Comparison of ENCODE assay signal across 11 cellular contexts in genomic region chr16:11671676-11672075, GRCh38. TPM values are rescaled to one million over a fixed set of nuclear protein-coding genes. Genes with fewer than 3 reads are reported as not detected.
DNase-seq lines count a peak whose midpoint lies in the region; ATAC-seq and TF ChIP-seq lines count a peak whose summit lies in the region.
"Had no signal": no experiment of that assay in that cellular context is flagged by ENCODE, and none has a peak within 500 bp of the region (broad histone marks: within the 10 kb centered on the region; RNA-seq: fewer than 3 reads in every experiment).

No MANE protein-coding gene starts in this region.

- H3K79me2 ChIP-seq in PC-3 (ENCODE audit: low read length): no peaks in the 10 kb centered on the region

- H3K4me2 ChIP-seq in BLaER1 (peak overlapping the region; percentile 98), PC-3 (ENCODE audit: low read length) (no peak overlapping the region)

- DNase-seq in GM06990 (ENCODE audit: extremely low read depth, insufficient read length) (no peak), NCI-H1092 treated with DMSO at 0.1 percent for 48 hours (lab: John Stamatoyannopoulos, UW) (no peak), PC-3 (no peak)
- no peak for DNase-seq in activated naive CD8-positive, alpha-beta T cell treated with anti-CD3 and anti-CD28 coated beads, Interleukin-2, amount 10 ng/mL, durations not matched to agents 7 days and 5 days
- DNase-seq: activated CD4-positive, alpha-beta T cell treated with anti-CD3 and anti-CD28 coated beads, Interleukin-2, amount 50 U/mL, for 1 hour; dermis blood vessel endothelial cell; mesendoderm had no signal

- peak overlapping the region; percentile 76 for H3K4me3 Mint-ChIP-seq in activated naive CD8-positive, alpha-beta T cell treated with anti-CD3 and anti-CD28 coated beads, Interleukin-2, amount 10 ng/mL, durations not matched to agents 7 days and 5 days
- peak overlapping the region in 2 of 3 experiments; percentile 16 to 91 for H3K4me3 Mint-ChIP-seq in nephron

- peak overlapping the region; percentile 96 for H3K27ac Mint-ChIP-seq in activated naive CD8-positive, alpha-beta T cell treated with anti-CD3 and anti-CD28 coated beads, Interleukin-2, amount 10 ng/mL, durations not matched to agents 7 days and 5 days
- no peak overlapping the region for H3K27ac Mint-ChIP-seq in nephron

- POLR2A ChIA-PET in activated naive CD8-positive, alpha-beta T cell treated with anti-CD3 and anti-CD28 coated beads, Interleukin-2, amount 10 ng/mL, durations not matched to agents 7 days and 5 days (lab: Charles Lee): interaction anchor here (0.5 to 2.2 kb wide), 2 partner anchors 71 to 78 kb away, joined by 3 to 10 read pairs; partner anchors contain the start of gene TXNDC11
- POLR2A ChIA-PET in PC-3 (lab: Charles Lee; ENCODE audit: unreplicated experiment): no interaction called here

- H2AFZ ChIP-seq in PC-3 (ENCODE audit: low read length): no peak overlapping the region

- H3K9me2 ChIP-seq in PC-3 (replicated peaks; ENCODE audit: low read length): no peaks in the 10 kb centered on the region

- no TSS peak for BruUV-seq in PC-3 (replicated peaks; lab: Mats Ljungman, UMichigan)

- H4K20me1 ChIP-seq in BLaER1 (peaks cover 80% of the 10 kb centered on the region), PC-3 (ENCODE audit: low read length) (no peaks in the 10 kb centered on the region)

- no peaks in the 10 kb centered on the region for H3K27me3 ChIP-seq in BLaER1
- no peaks in the 10 kb centered on the region for H3K27me3 ChIP-seq in GM06990 (replicated peaks; ENCODE audit: control insufficient read depth, insufficient read depth, low read length)
- no peaks in the 10 kb centered on the region for H3K27me3 ChIP-seq in PC-3 (ENCODE audit: low read length)

- H3F3A ChIP-seq in PC-3 (ENCODE audit: low read length, unreplicated experiment): no peaks in the 10 kb centered on the region

- peaks cover 45% of the 10 kb centered on the region for H3K4me1 Mint-ChIP-seq in activated naive CD8-positive, alpha-beta T cell treated with anti-CD3 and anti-CD28 coated beads, Interleukin-2, amount 10 ng/mL, durations not matched to agents 7 days and 5 days
- peaks cover 42% of the 10 kb centered on the region for H3K4me1 Mint-ChIP-seq in nephron

- peak overlapping the region; percentile 90 for H3K9ac ChIP-seq in BLaER1
- no peak overlapping the region for H3K9ac ChIP-seq in PC-3 (ENCODE audit: low read length)

- CTCF ChIA-PET in PC-3 (lab: Charles Lee): no interaction called here

- H3K9me3 ChIP-seq in BLaER1 (no peaks in the 10 kb centered on the region), PC-3 (ENCODE audit: low read length) (no peaks in the 10 kb centered on the region)

- no peaks in the 10 kb centered on the region for H3K9me3 Mint-ChIP-seq in activated naive CD8-positive, alpha-beta T cell treated with anti-CD3 and anti-CD28 coated beads, Interleukin-2, amount 10 ng/mL, durations not matched to agents 7 days and 5 days
- no peaks in the 10 kb centered on the region for H3K9me3 Mint-ChIP-seq in nephron

- no peak for TF ChIP-seq CTCF in GM06990 (IDR thresholded peaks at IDR 0.05; ENCODE audit: insufficient read depth, low read length, poor library complexity, severe bottlenecking)
- TF ChIP-seq CTCF in nephron (IDR thresholded peaks at IDR 0.05; ENCODE audit: unreplicated experiment in 3 of 3): no peak
- TF ChIP-seq CTCF in PC-3 (conservative IDR thresholded peaks at IDR 0.05; ENCODE audit: low read depth, low read length): no peak

- H3K36me3 ChIP-seq in BLaER1 (peaks cover 29% of the 10 kb centered on the region), GM06990 (ENCODE audit: control insufficient read depth, insufficient read depth, low read length) (peaks cover 8% of the 10 kb centered on the region), PC-3 (ENCODE audit: low read depth, low read length) (no peaks in the 10 kb centered on the region)

- peaks cover 4% of the 10 kb centered on the region for H3K36me3 Mint-ChIP-seq in activated naive CD8-positive, alpha-beta T cell treated with anti-CD3 and anti-CD28 coated beads, Interleukin-2, amount 10 ng/mL, durations not matched to agents 7 days and 5 days
- peaks cover 6% of the 10 kb centered on the region for H3K36me3 Mint-ChIP-seq in nephron (ENCODE audit: low read depth)

- H3K4me1 ChIP-seq in BLaER1 (peaks cover 91% of the 10 kb centered on the region), PC-3 (ENCODE audit: insufficient read depth, low read length) (0 out of 2 replicates have a peak, but pooled peaks cover 4% of the 10 kb centered on the region)

- ATAC-seq in activated naive CD8-positive, alpha-beta T cell treated with anti-CD3 and anti-CD28 coated beads, Interleukin-2, amount 10 ng/mL, durations not matched to agents 7 days and 5 days (ENCODE audit: low read depth): no peak
- ATAC-seq in HG02798 (IDR thresholded peaks at IDR 0.05; ENCODE audit: poor library complexity, unreplicated experiment) (no peak), HG03045 (IDR thresholded peaks at IDR 0.05; ENCODE audit: unreplicated experiment) (no peak), PC-3 (no peak)

- peak overlapping the region; percentile 97 for H3K4me3 ChIP-seq in BLaER1
- peak overlapping the region; percentile 21; the same call in 1 of the 2 replicates for H3K4me3 ChIP-seq in GM06990 (replicated peaks; ENCODE audit: low read depth, low read length)
- no peak overlapping the region for H3K4me3 ChIP-seq in PC-3 (ENCODE audit: low read length)

- intact Hi-C loops in PC-3 (cut with micrococcal nuclease): no loop called here

- peak overlapping the region; percentile 90 for H3K27ac ChIP-seq in BLaER1
- no peak overlapping the region for H3K27ac ChIP-seq in PC-3 (ENCODE audit: low read length)

- no peaks in the 10 kb centered on the region for H3K27me3 Mint-ChIP-seq in activated naive CD8-positive, alpha-beta T cell treated with anti-CD3 and anti-CD28 coated beads, Interleukin-2, amount 10 ng/mL, durations not matched to agents 7 days and 5 days
- H3K27me3 Mint-ChIP-seq in nephron (ENCODE audit: low read depth): no peaks in the 10 kb centered on the region

RNA-seq across cellular contexts. Expression of gene SNN, which starts 3.4 kb away (rescaled TPM):
- 10 to 100 TPM; 30.1 to 31.8 TPM for total RNA-seq in activated naive CD8-positive, alpha-beta T cell treated with anti-CD3 and anti-CD28 coated beads, Interleukin-2, amount 10 ng/mL, durations not matched to agents 7 days and 5 days
- 4.3 and 5.4 TPM in 2 replicates for total RNA-seq in PC-3 (2014; rRNA removed)
